Comparison of ENCODE assay signal across 8 cellular contexts in the genomic region with DNA sequence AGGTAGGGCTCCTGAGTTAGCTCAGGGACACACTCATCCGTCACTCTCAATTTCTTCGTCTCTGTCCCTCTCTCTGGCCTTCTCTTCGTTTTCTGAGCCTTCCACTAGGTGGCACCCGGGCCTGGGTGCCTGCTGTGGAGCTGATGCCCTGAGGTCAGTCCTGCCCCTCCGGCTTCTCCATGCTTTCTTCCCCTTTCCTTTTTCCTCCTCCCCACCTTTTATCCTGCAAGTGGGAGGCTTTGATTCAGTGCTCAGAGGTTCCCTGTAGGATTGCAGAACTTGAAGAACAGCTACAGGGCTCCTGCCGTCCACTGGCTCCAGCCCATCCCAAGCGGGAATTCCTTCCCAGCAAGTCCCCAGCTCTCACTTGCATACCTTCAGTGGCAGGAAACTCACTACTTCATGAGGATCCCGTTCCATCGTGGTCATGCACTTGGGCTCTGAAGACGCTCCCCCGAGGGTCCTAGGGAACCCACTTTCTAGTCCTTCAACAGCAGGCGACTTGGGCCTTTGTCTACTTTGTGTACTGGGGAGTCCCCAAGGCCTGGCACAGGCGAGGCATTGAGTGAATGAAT. TPM values are rescaled to one million over a fixed set of nuclear protein-coding genes. Genes with fewer than 3 reads are reported as not detected.
DNase-seq lines count a peak whose midpoint lies in the region; ATAC-seq and TF ChIP-seq lines count a peak whose summit lies in the region.

No MANE protein-coding gene starts in this region.

- H3K4me3 ChIP-seq in Karpas-422 (ENCODE audit: low read length), result no peak overlapping the region
- no peak overlapping the region for H3K4me3 ChIP-seq in thoracic aorta

- TF ChIP-seq CTCF in thoracic aorta (IDR thresholded peaks at IDR 0.05), result peak; percentile 84

- H3K4me2 ChIP-seq in Karpas-422 (ENCODE audit: low read depth, low read length, poor library complexity, severe bottlenecking), result peak overlapping the region; percentile 24

- H3K9me3 ChIP-seq in Karpas-422 (ENCODE audit: low read length), result no peaks in the 10 kb centered on the region
- no peaks in the 10 kb centered on the region for H3K9me3 ChIP-seq in thoracic aorta

- H4K20me1 ChIP-seq in Karpas-422 (ENCODE audit: insufficient read depth, low read depth, low read length), result no peaks in the 10 kb centered on the region

- no peak for ATAC-seq in thoracic aorta (ENCODE audit: insufficient number of reproducible peaks, low FRiP score, low read depth)

- H3K36me3 ChIP-seq in Karpas-422 (ENCODE audit: insufficient read depth, low read length), result no peaks in the 10 kb centered on the region
- no peaks in the 10 kb centered on the region for H3K36me3 ChIP-seq in thoracic aorta

- H3K79me2 ChIP-seq in Karpas-422 (ENCODE audit: low read length), result no peaks in the 10 kb centered on the region

- 0 out of 2 replicates have a peak overlapping the region, but pooled peaks have one; percentile 16 for H3K9ac ChIP-seq in Karpas-422 (ENCODE audit: low read length)

- H2AFZ ChIP-seq in Karpas-422 (ENCODE audit: low read length), result peak overlapping the region; percentile 52; the same call in 1 of the 2 replicates

- H3K27me3 ChIP-seq in Karpas-422 (ENCODE audit: low read length), result no peaks in the 10 kb centered on the region
- H3K27me3 ChIP-seq in thoracic aorta (replicated peaks; ENCODE audit: insufficient read depth), result no peaks in the 10 kb centered on the region

- DNase-seq in DMS 273 treated with DMSO at 0.1 percent for 48 hours (lab: John Stamatoyannopoulos, UW) (peak; percentile 62), Karpas-422 (peak; percentile 87), RKO (ENCODE audit: low spot score) (peak; percentile 72), activated T-helper 1 cell treated with Interleukin-2 at 50 U/mL for 16 hours (ENCODE audit: low read depth) (peak; percentile 42), fibroblast of the conjunctiva (ENCODE audit: low read depth) (peak; percentile 53), nucleus accumbens (lab: John Stamatoyannopoulos, UW) (peak in 51 of 56 donors; percentile 6 to 87 (median 57)), thoracic aorta (ENCODE audit: low spot score) (peak; percentile 21), NCI-H1048 (lab: John Stamatoyannopoulos, UW) (no peak)

- H3K27ac ChIP-seq in Karpas-422 (ENCODE audit: low read length) (no peak overlapping the region), thoracic aorta (no peak overlapping the region)

- H3K4me1 ChIP-seq in Karpas-422 (ENCODE audit: low read length) (peaks cover 4% of the 10 kb centered on the region), thoracic aorta (ENCODE audit: control insufficient read depth in 1 of 2, low read depth in 2 of 2) (peaks cover 6 to 7% of the 10 kb centered on the region in 2 donors)

- no peaks in the 10 kb centered on the region for H3K9me2 ChIP-seq in Karpas-422 (replicated peaks; ENCODE audit: insufficient read depth, low read length)

RNA-seq across cellular contexts. Expression of a gene that starts 45.6 kb away (rescaled TPM):
- total RNA-seq in Karpas-422 (2014; rRNA removed; shearing (Covaris generic); ENCODE audit: low replicate concordance), result 54.3 and 98.5 TPM in 2 replicates
- total RNA-seq in thoracic aorta, result 100 to 1,000 TPM in 1 of 2 donors, 10 to 100 TPM in 1; 57.0 to 181 TPM

RNA-seq across cellular contexts. Expression of a gene that starts 56.5 kb away (rescaled TPM):
- total RNA-seq in Karpas-422 (2014; rRNA removed; shearing (Covaris generic); ENCODE audit: low replicate concordance), result 49.1 and 87.4 TPM in 2 replicates
- total RNA-seq in thoracic aorta, result 100 to 1,000 TPM; 740 to 777 TPM
